ENCODE assay signal across 12 cellular contexts in genomic region chr19:3494051-3494450, GRCh38.
DNase-seq lines count a peak whose midpoint lies in the region; ATAC-seq and TF ChIP-seq lines count a peak whose summit lies in the region.
"Had no signal": no experiment of that assay in that cellular context is flagged by ENCODE, and none has a peak within 500 bp of the region (broad histone marks: within the 10 kb centered on the region; RNA-seq: fewer than 3 reads in every experiment).

No MANE protein-coding gene starts in this region.

- H3K36me3 ChIP-seq in WERI-Rb-1: peaks cover 38% of the 10 kb centered on the region

- H3K9me3 ChIP-seq in WERI-Rb-1 (ENCODE audit: severe bottlenecking): no peaks in the 10 kb centered on the region
- H3K9me3 ChIP-seq: spleen had no signal

- TF ChIP-seq CTCF in WERI-Rb-1 (IDR thresholded peaks at IDR 0.05; ENCODE audit: low read depth, low read length): no peak

- H3K9me3 Mint-ChIP-seq in stimulated activated effector memory CD8-positive, alpha-beta T cell treated with anti-CD3 and anti-CD28 coated beads, Interleukin-12 subunit alpha, Interleukin-12 subunit beta, amount 100 ng/mL, for 72 hours: no peaks in the 10 kb centered on the region
- H3K9me3 Mint-ChIP-seq: dendritic cell treated with granulocyte-macrophage colony-stimulating factor and Interleukin-4, amounts not matched to agents 40 ng/mL and 50 ng/mL, for 4 days; type B pancreatic cell had no signal

- H3K27ac Mint-ChIP-seq in stimulated activated effector memory CD8-positive, alpha-beta T cell treated with anti-CD3 and anti-CD28 coated beads, Interleukin-12 subunit alpha, Interleukin-12 subunit beta, amount 100 ng/mL, for 72 hours: no peak overlapping the region
- H3K27ac Mint-ChIP-seq: dendritic cell treated with granulocyte-macrophage colony-stimulating factor and Interleukin-4, amounts not matched to agents 40 ng/mL and 50 ng/mL, for 4 days; type B pancreatic cell had no signal

- H3K27ac ChIP-seq in WERI-Rb-1: no peak overlapping the region
- H3K27ac ChIP-seq: spleen had no signal

- DNase-seq in NCI-H2227 (lab: John Stamatoyannopoulos, UW; ENCODE audit: unreplicated experiment): peak; percentile 12
- no peak for DNase-seq in NCI-H2227 treated with DMSO at 0.1 percent for 48 hours (lab: John Stamatoyannopoulos, UW)
- peak; percentile 61 for DNase-seq in WERI-Rb-1
- DNase-seq in globus pallidus (ENCODE audit: low spot score): peak; percentile 98
- no peak for DNase-seq in stimulated activated effector memory CD8-positive, alpha-beta T cell treated with anti-CD3 and anti-CD28 coated beads, Interleukin-12 subunit alpha, Interleukin-12 subunit beta, amount 100 ng/mL, for 72 hours (ENCODE audit: low spot score in 2 of 2)
- DNase-seq: NCI-H1436 treated with DMSO at 0.1 percent for 48 hours, spleen had no signal

- no peak overlapping the region for H3K4me3 ChIP-seq in WERI-Rb-1 (ENCODE audit: low read depth, low read length)
- H3K4me3 ChIP-seq: spleen had no signal

- peak; percentile 70 for ATAC-seq in stimulated activated effector memory CD8-positive, alpha-beta T cell treated with anti-CD3 and anti-CD28 coated beads, Interleukin-12 subunit alpha, Interleukin-12 subunit beta, amount 100 ng/mL, for 72 hours
- no peak for ATAC-seq in GM18868 (IDR thresholded peaks at IDR 0.05; ENCODE audit: unreplicated experiment)
- ATAC-seq in GM18870 (IDR thresholded peaks at IDR 0.05; ENCODE audit: unreplicated experiment): no peak
- ATAC-seq in GM18511 (IDR thresholded peaks at IDR 0.05; ENCODE audit: unreplicated experiment): no peak

- no peak overlapping the region for H3K4me3 Mint-ChIP-seq in stimulated activated effector memory CD8-positive, alpha-beta T cell treated with anti-CD3 and anti-CD28 coated beads, Interleukin-12 subunit alpha, Interleukin-12 subunit beta, amount 100 ng/mL, for 72 hours
- H3K4me3 Mint-ChIP-seq: dendritic cell treated with granulocyte-macrophage colony-stimulating factor and Interleukin-4, amounts not matched to agents 40 ng/mL and 50 ng/mL, for 4 days; type B pancreatic cell had no signal

- no peaks in the 10 kb centered on the region for H3K27me3 ChIP-seq in WERI-Rb-1 (ENCODE audit: insufficient read depth, low read depth, severe bottlenecking)
- H3K27me3 ChIP-seq: spleen had no signal

- peaks cover 14% of the 10 kb centered on the region for H3K4me1 Mint-ChIP-seq in stimulated activated effector memory CD8-positive, alpha-beta T cell treated with anti-CD3 and anti-CD28 coated beads, Interleukin-12 subunit alpha, Interleukin-12 subunit beta, amount 100 ng/mL, for 72 hours

- peaks cover 51% of the 10 kb centered on the region for H3K36me3 Mint-ChIP-seq in stimulated activated effector memory CD8-positive, alpha-beta T cell treated with anti-CD3 and anti-CD28 coated beads, Interleukin-12 subunit alpha, Interleukin-12 subunit beta, amount 100 ng/mL, for 72 hours

Comparison
In these comparisons a context has a peak if more than half of its experiments do, and no peak if none do; other contexts are left out.
1. DNase-seq: peak in NCI-H2227 (single experiment), WERI-Rb-1 (single experiment) and globus pallidus (single experiment); none in NCI-H2227 treated with DMSO at 0.1 percent for 48 hours (single experiment) and stimulated activated effector memory CD8-positive, alpha-beta T cell treated with anti-CD3 and anti-CD28 coated beads, Interleukin-12 subunit alpha, Interleukin-12 subunit beta, amount 100 ng/mL, for 72 hours (0 of 2).